In genomic region chr9:35147941-35148563, GRCh38 we compare ENCODE assay signal across 1 cellular context. TPM values are rescaled to one million over a fixed set of nuclear protein-coding genes. Genes with fewer than 3 reads are reported as not detected.
"Had no signal": no experiment of that assay in that cellular context is flagged by ENCODE, and none has a peak within 500 bp of the region (broad histone marks: within the 10 kb centered on the region; RNA-seq: fewer than 3 reads in every experiment).

No MANE protein-coding gene starts in this region.

RNA-seq across cellular contexts. Expression of gene UNC13B, which starts 13.8 kb away (rescaled TPM):
- polyA plus RNA-seq: IgD-negative memory B cell had no signal
